Comparison of ENCODE assay signal across 1 cellular context in the genomic region with DNA sequence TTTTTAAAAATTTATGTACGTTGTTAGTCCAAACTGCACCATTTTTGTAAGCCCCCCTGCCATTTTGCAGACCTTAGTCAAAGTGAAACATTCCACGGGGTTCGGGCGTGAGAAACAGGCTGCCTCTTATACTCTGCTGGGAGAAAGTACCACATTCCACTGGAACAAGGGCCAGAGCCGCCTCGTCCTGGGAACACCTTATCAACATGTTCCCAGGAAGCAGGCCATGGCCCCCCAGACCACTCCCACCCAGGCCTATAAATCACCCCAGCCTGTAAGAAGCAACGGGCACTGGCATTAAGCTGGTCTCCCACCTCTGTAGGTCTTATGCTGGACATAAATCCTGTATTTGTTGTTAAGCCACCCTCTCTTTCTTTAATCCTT.
TF ChIP-seq lines count a peak whose summit lies in the region.

No MANE protein-coding gene starts in this region.

TF ChIP-seq in HCT116, 20 proteins besides CTCF, POLR2A, EP300 and RAD21 (continued from another document):
- TF ChIP-seq, protein P1, sequence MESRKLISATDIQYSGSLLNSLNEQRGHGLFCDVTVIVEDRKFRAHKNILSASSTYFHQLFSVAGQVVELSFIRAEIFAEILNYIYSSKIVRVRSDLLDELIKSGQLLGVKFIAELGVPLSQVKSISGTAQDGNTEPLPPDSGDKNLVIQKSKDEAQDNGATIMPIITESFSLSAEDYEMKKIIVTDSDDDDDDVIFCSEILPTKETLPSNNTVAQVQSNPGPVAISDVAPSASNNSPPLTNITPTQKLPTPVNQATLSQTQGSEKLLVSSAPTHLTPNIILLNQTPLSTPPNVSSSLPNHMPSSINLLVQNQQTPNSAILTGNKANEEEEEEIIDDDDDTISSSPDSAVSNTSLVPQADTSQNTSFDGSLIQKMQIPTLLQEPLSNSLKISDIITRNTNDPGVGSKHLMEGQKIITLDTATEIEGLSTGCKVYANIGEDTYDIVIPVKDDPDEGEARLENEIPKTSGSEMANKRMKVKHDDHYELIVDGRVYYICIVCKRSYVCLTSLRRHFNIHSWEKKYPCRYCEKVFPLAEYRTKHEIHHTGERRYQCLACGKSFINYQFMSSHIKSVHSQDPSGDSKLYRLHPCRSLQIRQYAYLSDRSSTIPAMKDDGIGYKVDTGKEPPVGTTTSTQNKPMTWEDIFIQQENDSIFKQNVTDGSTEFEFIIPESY (IDR thresholded peaks at IDR 0.05; ENCODE audit: extremely low read depth, insufficient replicate concordance, low read length), result no peak
- TF ChIP-seq CBX3 (IDR thresholded peaks at IDR 0.05; ENCODE audit: low read depth), result no peak
- no peak for TF ChIP-seq EZH2phosphoT487 (IDR thresholded peaks at IDR 0.05; ENCODE audit: borderline replicate concordance)
- no peak for TF ChIP-seq EZH2 (IDR thresholded peaks at IDR 0.05)
